In the genomic region with DNA sequence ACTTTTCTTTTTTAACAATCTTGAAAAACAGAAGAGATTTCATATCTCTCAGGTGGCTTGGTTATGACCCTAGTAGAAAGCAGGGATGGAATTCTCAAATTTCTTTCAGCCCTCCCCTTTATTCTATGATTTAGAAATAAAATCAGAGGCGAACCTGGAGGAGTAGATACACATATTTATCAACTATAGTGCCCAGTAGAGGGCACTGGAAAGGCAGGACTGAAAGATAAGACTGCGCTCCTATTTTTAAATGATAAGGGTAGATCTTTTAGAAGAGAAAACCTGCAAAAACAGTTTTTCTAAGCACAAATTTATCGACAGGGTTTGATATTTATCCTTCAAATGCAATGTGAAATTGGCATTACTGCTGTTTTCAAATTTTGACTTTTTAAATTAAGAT, we compare ENCODE assay signal across 8 cellular contexts.
DNase-seq lines count a peak whose midpoint lies in the region; ATAC-seq and TF ChIP-seq lines count a peak whose summit lies in the region.
"Had no signal": no experiment of that assay in that cellular context is flagged by ENCODE, and none has a peak within 500 bp of the region (broad histone marks: within the 10 kb centered on the region; RNA-seq: fewer than 3 reads in every experiment).

No MANE protein-coding gene starts in this region.

- no peaks in the 10 kb centered on the region for H3K36me3 ChIP-seq in neural cell (ENCODE audit: insufficient read depth, low read length)

- no peaks in the 10 kb centered on the region for H3K9me2 ChIP-seq in neural cell (ENCODE audit: insufficient read depth, low read length)

- no peak overlapping the region for H3K4me2 ChIP-seq in neural cell (ENCODE audit: low read length)

- H3K9ac ChIP-seq in neural cell (ENCODE audit: low read length) = no peak overlapping the region

- TF ChIP-seq RAD21 in neural cell (conservative IDR thresholded peaks at IDR 0.05) = peak; percentile 56

- H3K4me3 ChIP-seq in neural cell (ENCODE audit: low read length) = no peak overlapping the region

- no peaks in the 10 kb centered on the region for H3K9me3 ChIP-seq in neural cell (ENCODE audit: low read length)

- TF ChIP-seq CTCF in GM10266 (IDR thresholded peaks at IDR 0.05; ENCODE audit: control insufficient read depth, insufficient read depth, low read depth, missing control alignments) (peak; percentile 1), neural cell (IDR thresholded peaks at IDR 0.05; ENCODE audit: poor library complexity, severe bottlenecking) (peak; percentile 50)

- no peaks in the 10 kb centered on the region for H3K27me3 ChIP-seq in neural cell (ENCODE audit: insufficient read depth, low read depth, low read length)

- H2AFZ ChIP-seq in neural cell (ENCODE audit: low read depth, low read length) = no peak overlapping the region

- no peaks in the 10 kb centered on the region for H3K79me2 ChIP-seq in neural cell (replicated peaks; ENCODE audit: insufficient read depth, low read length)

- DNase-seq in GM10266 (ENCODE audit: extremely low spot score) (no peak), NCI-H1092 (lab: John Stamatoyannopoulos, UW) (peak; percentile 7), astrocyte of the hippocampus (ENCODE audit: low read depth, low spot score) (peak; percentile 18), NCI-H2227 (lab: John Stamatoyannopoulos, UW; ENCODE audit: unreplicated experiment) (no peak)
- DNase-seq in stimulated activated naive CD4-positive, alpha-beta T cell (lab: John Stamatoyannopoulos, UW) = no peak
- DNase-seq: amniotic stem cell had no signal

- H3F3A ChIP-seq in neural cell (ENCODE audit: insufficient read depth, low read length, poor library complexity, severe bottlenecking) = no peaks in the 10 kb centered on the region

- ATAC-seq in HG03135 (IDR thresholded peaks at IDR 0.05; ENCODE audit: unreplicated experiment) = no peak

- no peak overlapping the region for H3K27ac ChIP-seq in neural cell (ENCODE audit: low read length)

- H4K20me1 ChIP-seq in neural cell (ENCODE audit: insufficient read depth) = no peaks in the 10 kb centered on the region

- no peak for TF ChIP-seq EP300 in neural cell (conservative IDR thresholded peaks at IDR 0.05; ENCODE audit: poor library complexity, severe bottlenecking)

TF ChIP-seq in neural cell, 6 proteins besides CTCF, POLR2A, EP300 and RAD21:
- TF ChIP-seq SMC3 (conservative IDR thresholded peaks at IDR 0.05; ENCODE audit: poor library complexity) (peak; percentile 58), MXI1 (conservative IDR thresholded peaks at IDR 0.05; ENCODE audit: poor library complexity, severe bottlenecking) (no peak)

Comparison
In these comparisons a context has a peak if more than half of its experiments do, and no peak if none do; other contexts are left out.
1. DNase-seq: peak in NCI-H1092 (single experiment) and astrocyte of the hippocampus (single experiment); none in GM10266 (single experiment), stimulated activated naive CD4-positive, alpha-beta T cell (0 of 6) and NCI-H2227 (single experiment).